Comparison of ENCODE assay signal across 8 cellular contexts in genomic region chr19:38417544-38418506, GRCh38. TPM values are rescaled to one million over a fixed set of nuclear protein-coding genes. Genes with fewer than 3 reads are reported as not detected.
A peak's percentile ranks its signal among the peaks of the same experiment; 100 is the strongest.
DNase-seq lines count a peak whose midpoint lies in the region; ATAC-seq and TF ChIP-seq lines count a peak whose summit lies in the region.

No MANE protein-coding gene starts in this region.

- H3K36me3 ChIP-seq in CD4-positive, CD25-positive, alpha-beta regulatory T cell (ENCODE audit: control insufficient read depth, insufficient read depth, low read length): no peaks in the 10 kb centered on the region
- H3K36me3 ChIP-seq in HUES64 (ENCODE audit: insufficient read depth, low read length): no peaks in the 10 kb centered on the region
- H3K36me3 ChIP-seq in prostate gland: no peaks in the 10 kb centered on the region

- TF ChIP-seq CTCF in prostate gland (IDR thresholded peaks at IDR 0.05): no peak

- ATAC-seq in CD4-positive, CD25-positive, alpha-beta regulatory T cell (ENCODE audit: low read depth in 2 of 2): peak; percentile 69 to 76
- no peak for ATAC-seq in HG03378 (IDR thresholded peaks at IDR 0.05; ENCODE audit: unreplicated experiment)

- no peaks in the 10 kb centered on the region for H3K9me3 Mint-ChIP-seq in CD4-positive, CD25-positive, alpha-beta regulatory T cell

- 5% methylated on average over 49 of the region's 49 CpGs for WGBS in HUES64
- WGBS in prostate gland: 7% methylated on average over 49 of the region's 49 CpGs

- peak overlapping the region; percentile 32 for H3K4me3 ChIP-seq in CD4-positive, CD25-positive, alpha-beta regulatory T cell (ENCODE audit: low read depth, low read length)
- H3K4me3 ChIP-seq in HUES64 (ENCODE audit: low read length) (peak overlapping the region; percentile 56), prostate gland (peak overlapping the region in 1 of 2 donors; percentile 14)

- no peak for TF ChIP-seq POLR2A in prostate gland (IDR thresholded peaks at IDR 0.05)

- peak overlapping the region; percentile 69 to 94 (median 88) for H3K27ac Mint-ChIP-seq in CD4-positive, CD25-positive, alpha-beta regulatory T cell

- H3K4me1 ChIP-seq in CD4-positive, CD25-positive, alpha-beta regulatory T cell (ENCODE audit: control insufficient read depth, insufficient read depth, low read length, poor library complexity, severe bottlenecking): peaks cover 17% of the 10 kb centered on the region
- no peaks in the 10 kb centered on the region for H3K4me1 ChIP-seq in HUES64 (ENCODE audit: insufficient read depth, low read length)
- no peaks in the 10 kb centered on the region for H3K4me1 ChIP-seq in prostate gland (replicated peaks)

- intact Hi-C loops in prostate gland (cut with DNase I): no loop called here

- DNase-seq in CD4-positive, CD25-positive, alpha-beta regulatory T cell: peak; percentile 37 to 92 (median 49)
- DNase-seq in T-helper 22 cell (ENCODE audit: low read depth): peak; percentile 25
- DNase-seq in central memory CD4-positive, alpha-beta T cell: peak; percentile 37
- peak; percentile 33 for DNase-seq in medulla oblongata (ENCODE audit: extremely low spot score)
- DNase-seq in stimulated activated CD8-positive, alpha-beta memory T cell treated with anti-CD3 and anti-CD28 coated beads, Interleukin-7, amount 100 ng/mL, for 4 hours (ENCODE audit: low read depth in 2 of 2): peak; percentile 21 to 37
- DNase-seq in prostate gland (ENCODE audit: low spot score): no peak

- no peaks in the 10 kb centered on the region for H3K36me3 Mint-ChIP-seq in CD4-positive, CD25-positive, alpha-beta regulatory T cell

- no peaks in the 10 kb centered on the region for H3K27me3 ChIP-seq in CD4-positive, CD25-positive, alpha-beta regulatory T cell (ENCODE audit: control insufficient read depth, insufficient read depth, low read length)
- H3K27me3 ChIP-seq in HUES64 (ENCODE audit: insufficient read depth, low read length): peaks cover 12% of the 10 kb centered on the region
- H3K27me3 ChIP-seq in prostate gland (replicated peaks; ENCODE audit: insufficient read depth): no peaks in the 10 kb centered on the region

- peak overlapping the region; percentile 73 for H3K27ac ChIP-seq in CD4-positive, CD25-positive, alpha-beta regulatory T cell (ENCODE audit: insufficient read depth, low read length, poor library complexity, severe bottlenecking)
- H3K27ac ChIP-seq in HUES64 (ENCODE audit: low read depth, low read length) (no peak overlapping the region), prostate gland (no peak overlapping the region)

- peaks cover 8 to 31% (median 14%) of the 10 kb centered on the region in 4 donors for H3K4me1 Mint-ChIP-seq in CD4-positive, CD25-positive, alpha-beta regulatory T cell

- H3K9me3 ChIP-seq in CD4-positive, CD25-positive, alpha-beta regulatory T cell (ENCODE audit: control insufficient read depth in 2 of 2, low read length in 2 of 2): no peaks in the 10 kb centered on the region
- H3K9me3 ChIP-seq in HUES64 (ENCODE audit: insufficient read depth, low read depth, low read length) (no peaks in the 10 kb centered on the region), prostate gland (no peaks in the 10 kb centered on the region)

- no peaks in the 10 kb centered on the region for H3K27me3 Mint-ChIP-seq in CD4-positive, CD25-positive, alpha-beta regulatory T cell

- peak overlapping the region; percentile 53 to 93 (median 86) for H3K4me3 Mint-ChIP-seq in CD4-positive, CD25-positive, alpha-beta regulatory T cell

- peak overlapping the region; percentile 19; the same call in 1 of the 2 replicates for H3K9ac ChIP-seq in HUES64 (ENCODE audit: low read depth, low read length)

RNA-seq across cellular contexts. Expression of gene RASGRP4, which starts 8.2 kb away (rescaled TPM):
- 10.9 TPM for total RNA-seq in CD4-positive, CD25-positive, alpha-beta regulatory T cell
- polyA plus RNA-seq in CD4-positive, CD25-positive, alpha-beta regulatory T cell: 1 to 10 TPM; 1.6 to 9.3 (median 5.0) TPM
- 1.3 TPM for polyA plus RNA-seq in HUES64 (2013, experiment 1 of 2)
- polyA plus RNA-seq in HUES64 (2013, experiment 2 of 2): 1.4 TPM
- 1 to 10 TPM; 1.4 to 1.6 TPM for total RNA-seq in prostate gland

RNA-seq across cellular contexts. Expression of gene FAM98C, which starts 14.9 kb away (rescaled TPM):
- 41.3 TPM for total RNA-seq in CD4-positive, CD25-positive, alpha-beta regulatory T cell
- 10 to 100 TPM; 17.2 to 20.8 (median 19.8) TPM for polyA plus RNA-seq in CD4-positive, CD25-positive, alpha-beta regulatory T cell
- polyA plus RNA-seq in HUES64 (2013, experiment 1 of 2): 3.5 TPM
- 4.3 TPM for polyA plus RNA-seq in HUES64 (2013, experiment 2 of 2)
- 10 to 100 TPM; 19.9 to 59.5 TPM for total RNA-seq in prostate gland

RNA-seq across cellular contexts. Expression of gene RYR1, which starts 15.7 kb away (rescaled TPM):
- 4.9 TPM for total RNA-seq in CD4-positive, CD25-positive, alpha-beta regulatory T cell
- polyA plus RNA-seq in CD4-positive, CD25-positive, alpha-beta regulatory T cell: under 1 TPM; 0.07 to 0.65 (median 0.34) TPM
- polyA plus RNA-seq in HUES64 (2013, experiment 1 of 2): 9.1 TPM
- polyA plus RNA-seq in HUES64 (2013, experiment 2 of 2): 4.2 TPM
- total RNA-seq in prostate gland: 1 to 10 TPM; 5.7 to 8.6 TPM

RNA-seq across cellular contexts. Expression of gene SPRED3, which starts 29.3 kb away (rescaled TPM):
- total RNA-seq in CD4-positive, CD25-positive, alpha-beta regulatory T cell: 1.3 TPM
- under 1 TPM in 3 of 4 donors, not detected in 1; 0.06 to 0.13 (median 0.07) TPM for polyA plus RNA-seq in CD4-positive, CD25-positive, alpha-beta regulatory T cell
- 3.7 TPM for polyA plus RNA-seq in HUES64 (2013, experiment 1 of 2)
- 5.5 TPM for polyA plus RNA-seq in HUES64 (2013, experiment 2 of 2)
- 1 to 10 TPM in 1 of 2 donors, under 1 TPM in 1; 0.82 to 3.3 TPM for total RNA-seq in prostate gland

RNA-seq across cellular contexts. Expression of gene GGN, which starts 30.0 kb away (rescaled TPM):
- 0.91 TPM for total RNA-seq in CD4-positive, CD25-positive, alpha-beta regulatory T cell
- polyA plus RNA-seq in CD4-positive, CD25-positive, alpha-beta regulatory T cell: not detected
- 0.65 TPM for polyA plus RNA-seq in HUES64 (2013, experiment 1 of 2)
- 1.2 TPM for polyA plus RNA-seq in HUES64 (2013, experiment 2 of 2)
- total RNA-seq in prostate gland: 1 to 10 TPM in 1 of 2 donors, under 1 TPM in 1; 0.27 to 7.4 TPM
